8 cellular contexts compared by ENCODE assay signal in the genomic region with DNA sequence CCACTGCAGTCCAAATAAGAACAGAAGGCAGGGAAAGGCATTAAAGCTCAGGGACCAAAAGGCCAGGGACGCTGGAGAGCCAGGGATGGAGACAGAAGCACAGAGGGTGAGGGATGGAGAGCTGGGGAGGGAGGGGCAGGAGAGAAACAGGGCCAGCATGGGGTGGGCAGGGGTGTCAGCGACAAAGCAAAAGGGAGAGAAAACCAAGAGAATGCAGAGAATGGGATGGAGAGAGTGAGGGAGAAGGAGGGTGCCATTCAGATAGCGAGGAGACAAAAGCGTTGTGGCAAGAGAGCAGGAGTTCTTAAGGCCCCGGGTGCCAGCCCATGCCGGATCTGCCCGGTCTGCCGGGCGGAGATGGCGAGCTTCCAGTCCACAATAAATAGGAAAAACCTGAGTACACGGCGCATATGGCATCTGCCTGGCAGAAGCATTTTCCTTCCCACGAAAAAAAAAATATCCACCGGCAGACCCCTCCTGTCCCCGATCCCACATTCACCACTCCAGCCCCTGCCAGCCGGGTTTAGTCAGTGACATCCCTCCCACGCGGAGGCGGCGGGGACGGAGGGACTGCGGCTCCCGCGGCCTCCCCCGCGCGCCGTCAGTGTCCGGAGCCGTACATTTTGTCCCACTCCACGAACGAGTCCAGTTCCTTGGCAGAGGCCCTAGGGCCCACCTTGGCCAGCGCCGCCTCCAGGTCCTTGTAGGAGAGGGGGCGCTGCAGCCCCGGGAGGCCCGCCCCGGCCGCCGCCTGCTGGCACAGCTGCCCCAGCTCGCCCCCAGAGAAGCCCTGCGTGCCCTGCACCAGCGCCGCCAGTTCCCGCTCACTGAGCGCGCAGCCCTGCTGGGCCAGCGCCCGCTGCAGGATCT. TPM values are rescaled to one million over a fixed set of nuclear protein-coding genes. Genes with fewer than 3 reads are reported as not detected.
A peak's percentile ranks its signal among the peaks of the same experiment; 100 is the strongest.
DNase-seq lines count a peak whose midpoint lies in the region; ATAC-seq and TF ChIP-seq lines count a peak whose summit lies in the region.

No MANE protein-coding gene starts in this region.

- H3K4me2 ChIP-seq in skeletal muscle satellite cell (ENCODE audit: low read length), result peak overlapping the region; percentile 86

- peak in 2 of 4 donors; percentile 17 to 24 for ATAC-seq in heart left ventricle
- ATAC-seq in HG02852 (IDR thresholded peaks at IDR 0.05; ENCODE audit: unreplicated experiment), result no peak
- ATAC-seq in GM19324 (IDR thresholded peaks at IDR 0.05; ENCODE audit: low FRiP score, unreplicated experiment), result no peak

- H3K36me3 ChIP-seq in HUES6 (ENCODE audit: control insufficient read depth, insufficient read depth, low read length) (peaks cover 4% of the 10 kb centered on the region; the same call in 1 of the 2 replicates), heart left ventricle (no peaks in the 10 kb centered on the region), skeletal muscle satellite cell (ENCODE audit: insufficient read depth, low read length) (no peaks in the 10 kb centered on the region)

- no peak for TF ChIP-seq CTCF in WI38 (IDR thresholded peaks at IDR 0.05; ENCODE audit: low read depth, low read length)
- peak in 1 of 12 donors; percentile 9 for TF ChIP-seq CTCF in heart left ventricle (IDR thresholded peaks at IDR 0.05)

- 42 to 60% (median 49%) methylated on average over 34 to 49 of the region's 49 CpGs for WGBS in heart left ventricle, 4 donors

- H3K9me3 ChIP-seq in HUES6 (ENCODE audit: control insufficient read depth, insufficient read depth, low read depth, low read length) (no peaks in the 10 kb centered on the region), heart left ventricle (no peaks in the 10 kb centered on the region), skeletal muscle satellite cell (replicated peaks; ENCODE audit: low read length) (no peaks in the 10 kb centered on the region)

- intact Hi-C loops in heart left ventricle (cut with DNase I), result loop anchor here in 8 of 10 donors (5.0 to 10.0 kb wide), 5 partner anchors 52 to 398 kb away; a partner anchor contains a TSS

- H3K9ac ChIP-seq in HUES6 (ENCODE audit: low read length) (no peak overlapping the region), skeletal muscle satellite cell (ENCODE audit: low read depth, low read length) (peak overlapping the region; percentile 87)

- H3K27ac ChIP-seq in HUES6 (ENCODE audit: low read depth, low read length) (no peak overlapping the region), heart left ventricle (peak overlapping the region in 4 of 12 donors; percentile 18 to 76 (median 42))

- H3K27me3 ChIP-seq in HUES6 (ENCODE audit: control insufficient read depth, insufficient read depth, low read length), result peaks cover 19% of the 10 kb centered on the region
- H3K27me3 ChIP-seq in heart left ventricle, result peaks cover 0 to 23% (median 5%) of the 10 kb centered on the region in 9 donors
- no peaks in the 10 kb centered on the region for H3K27me3 ChIP-seq in skeletal muscle satellite cell (ENCODE audit: control insufficient read depth, insufficient read depth, low read length)

- H3K4me1 ChIP-seq in HUES6 (ENCODE audit: control insufficient read depth, insufficient read depth, low read length) (peaks cover 10% of the 10 kb centered on the region), heart left ventricle (peaks cover 0 to 14% (median 5%) of the 10 kb centered on the region in 12 donors), skeletal muscle satellite cell (ENCODE audit: control insufficient read depth, insufficient read depth, low read length) (peaks cover 39% of the 10 kb centered on the region)

- DNase-seq in Ammon's horn (ENCODE audit: low spot score) (peak; percentile 28), heart left ventricle (peak in 1 of 5 donors; percentile 43), kidney tubule cell (ENCODE audit: low spot score) (no peak)

- TF ChIP-seq POLR2A in heart left ventricle (IDR thresholded peaks at IDR 0.05), result no peak

- H3K4me3 ChIP-seq in HUES6 (ENCODE audit: low read depth, low read length) (peak overlapping the region; percentile 82), WI38 (ENCODE audit: low read depth, low read length) (peak overlapping the region; percentile 45), heart left ventricle (peak overlapping the region in 10 of 12 donors; percentile 42 to 71 (median 56)), skeletal muscle satellite cell (ENCODE audit: low read length) (peak overlapping the region; percentile 77)

RNA-seq across cellular contexts. Expression of a gene that starts 28.4 kb away (rescaled TPM):
- total RNA-seq in heart left ventricle, result under 1 TPM; 0.13 to 0.93 (median 0.35) TPM
- under 1 TPM; 0.17 to 0.23 TPM for polyA plus RNA-seq in heart left ventricle
- not detected in 2 replicates for total RNA-seq in skeletal muscle satellite cell (2012; rRNA removed)
